Comparison of ENCODE assay signal across 8 cellular contexts in genomic region chr12:80195143-80195726, GRCh38.
DNase-seq lines count a peak whose midpoint lies in the region; ATAC-seq and TF ChIP-seq lines count a peak whose summit lies in the region.

No MANE protein-coding gene starts in this region.

- no peaks in the 10 kb centered on the region for H3K36me3 ChIP-seq in left lung

- no peak overlapping the region for H3K27ac Mint-ChIP-seq in CD14-positive monocyte

- DNase-seq in DMS 273 treated with DMSO at 0.1 percent for 48 hours (lab: John Stamatoyannopoulos, UW) = peak; percentile 15
- DNase-seq in NCI-H1105 treated with DMSO at 0.1 percent for 48 hours (lab: John Stamatoyannopoulos, UW) = peak; percentile 47
- peak; percentile 67 for DNase-seq in astrocyte of the cerebellum (ENCODE audit: low read depth)
- no peak for DNase-seq in left lung
- no peak for DNase-seq in stimulated activated CD8-positive, alpha-beta memory T cell treated with anti-CD3 and anti-CD28 coated beads, Interleukin-4, amount 100 ng/mL, for 48 hours
- no peak for DNase-seq in C1 segment of cervical spinal cord (lab: John Stamatoyannopoulos, UW)
- no peak for DNase-seq in CD14-positive monocyte (ENCODE audit: low spot score)

- ATAC-seq in GM21447 (IDR thresholded peaks at IDR 0.05; ENCODE audit: unreplicated experiment) (peak; percentile 67), left lung (peak; percentile 53)

- no peak overlapping the region for H3K4me3 ChIP-seq in astrocyte of the cerebellum (ENCODE audit: low read depth, low read length)
- H3K4me3 ChIP-seq in left lung = no peak overlapping the region

- H3K27ac ChIP-seq in left lung = no peak overlapping the region

- no peak overlapping the region for H3K4me3 Mint-ChIP-seq in CD14-positive monocyte

- no peaks in the 10 kb centered on the region for H3K27me3 ChIP-seq in left lung

- in situ Hi-C loops in astrocyte of the cerebellum (cut with HindIII; ENCODE audit: low sequenced_read_pairs) = loop anchor here (25.0 kb wide), 1 partner anchor 633 kb away; no protein-coding TSS in a partner anchor

- H3K9me3 ChIP-seq in left lung = no peaks in the 10 kb centered on the region

- no peaks in the 10 kb centered on the region for H3K36me3 Mint-ChIP-seq in CD14-positive monocyte

- H3K27me3 Mint-ChIP-seq in CD14-positive monocyte (ENCODE audit: low read depth in 3 of 3) = peaks cover 0 to 2% (median 1%) of the 10 kb centered on the region in 3 donors

- intact Hi-C loops in left lung (cut with DNase I) (loop anchor here in 1 of 2 donors (10.0 kb wide), 1 partner anchor 80 kb away; no protein-coding TSS in a partner anchor), CD14-positive monocyte (cut with micrococcal nuclease) (no loop called here)

- TF ChIP-seq CTCF in astrocyte of the cerebellum (IDR thresholded peaks at IDR 0.05; ENCODE audit: low read depth, low read length, missing control alignments) (peak; percentile 81), left lung (IDR thresholded peaks at IDR 0.05) (peak in 1 of 2 donors; percentile 29), CD14-positive monocyte (IDR thresholded peaks at IDR 0.05) (no peak)

- no peaks in the 10 kb centered on the region for H3K9me3 Mint-ChIP-seq in CD14-positive monocyte

- H3K4me1 Mint-ChIP-seq in CD14-positive monocyte = no peaks in the 10 kb centered on the region

- H3K4me1 ChIP-seq in left lung = no peaks in the 10 kb centered on the region

Comparison
In these comparisons a context has a peak if more than half of its experiments do, and no peak if none do; other contexts are left out.
1. DNase-seq: peak in DMS 273 treated with DMSO at 0.1 percent for 48 hours (single experiment), NCI-H1105 treated with DMSO at 0.1 percent for 48 hours (single experiment) and astrocyte of the cerebellum (single experiment); none in left lung (0 of 2), stimulated activated CD8-positive, alpha-beta memory T cell treated with anti-CD3 and anti-CD28 coated beads, Interleukin-4, amount 100 ng/mL, for 48 hours (single experiment), C1 segment of cervical spinal cord (0 of 14) and CD14-positive monocyte (single experiment).